1 cellular context compared by ENCODE assay signal in genomic region chr3:77038468-77038927, GRCh38.
TF ChIP-seq lines count a peak whose summit lies in the region.

No MANE protein-coding gene starts in this region.

TF ChIP-seq in HEK293, 187 proteins besides CTCF, POLR2A, EP300 and RAD21 (continued from another document and continues in another):
- TF ChIP-seq ZBTB44 (tag by site-specific recombination; IDR thresholded peaks at IDR 0.05) (no peak), GFI1B (tag by site-specific recombination; IDR thresholded peaks at IDR 0.05) (no peak), ZFP3 (tag by site-specific recombination; IDR thresholded peaks at IDR 0.05; ENCODE audit: low read depth) (no peak), ZNF560 (tag by site-specific recombination; IDR thresholded peaks at IDR 0.05; ENCODE audit: borderline replicate concordance) (no peak), ZNF704 (tag by site-specific recombination; IDR thresholded peaks at IDR 0.05) (no peak), ZNF423 (tag by site-specific recombination; IDR thresholded peaks at IDR 0.05) (no peak), ZNF488 (tag by site-specific recombination; IDR thresholded peaks at IDR 0.05) (no peak), SP3 (tag by site-specific recombination; IDR thresholded peaks at IDR 0.05) (no peak), ZNF747 (tag by site-specific recombination; IDR thresholded peaks at IDR 0.05) (no peak), KLF7 (tag by site-specific recombination; IDR thresholded peaks at IDR 0.05; ENCODE audit: borderline replicate concordance) (no peak), ZNF843 (tag by site-specific recombination; IDR thresholded peaks at IDR 0.05) (no peak), ZBTB11 (tag by site-specific recombination; conservative IDR thresholded peaks at IDR 0.05; ENCODE audit: low read depth) (no peak), KLF10 (tag by site-specific recombination; IDR thresholded peaks at IDR 0.05) (no peak), ZNF24 (tag by site-specific recombination; IDR thresholded peaks at IDR 0.05) (no peak), ZNF449 (tag by site-specific recombination; IDR thresholded peaks at IDR 0.05) (no peak), ZNF292 (tag by site-specific recombination; IDR thresholded peaks at IDR 0.05; ENCODE audit: borderline replicate concordance, low read depth) (no peak), ZEB2 (tag by site-specific recombination; IDR thresholded peaks at IDR 0.05) (peak; percentile 93), ZBTB49 (tag by site-specific recombination; IDR thresholded peaks at IDR 0.05; ENCODE audit: low read depth) (no peak), ZBTB10 (tag by site-specific recombination; IDR thresholded peaks at IDR 0.05) (peak; percentile 65), ZNF366 (tag by site-specific recombination; conservative IDR thresholded peaks at IDR 0.05) (no peak), ZBTB7A (tag by site-specific recombination; IDR thresholded peaks at IDR 0.05; ENCODE audit: low read depth) (no peak), HIC1 (tag by site-specific recombination; IDR thresholded peaks at IDR 0.05) (no peak), ZNF629 (tag by site-specific recombination; IDR thresholded peaks at IDR 0.05) (peak; percentile 20; the same call in 1 of the 2 replicates), ZFP69B (tag by site-specific recombination; IDR thresholded peaks at IDR 0.05) (peak; percentile 87), ZNF157 (tag by site-specific recombination; IDR thresholded peaks at IDR 0.05) (no peak), PATZ1 (tag by site-specific recombination; IDR thresholded peaks at IDR 0.05) (no peak), TRIM28 (IDR thresholded peaks at IDR 0.05; ENCODE audit: borderline replicate concordance, low read length) (no peak), ZNF341 (tag by site-specific recombination; IDR thresholded peaks at IDR 0.05; ENCODE audit: low read depth) (peak; percentile 65), TCF7L2 (IDR thresholded peaks at IDR 0.05; ENCODE audit: borderline replicate concordance, low read depth, low read length) (peak; percentile 94), KLF1 (tag by site-specific recombination; IDR thresholded peaks at IDR 0.05) (no peak), ZNF776 (tag by site-specific recombination; IDR thresholded peaks at IDR 0.05; ENCODE audit: borderline replicate concordance) (no peak), ZNF280D (tag by site-specific recombination; IDR thresholded peaks at IDR 0.05) (no peak), ZNF133 (tag by site-specific recombination; IDR thresholded peaks at IDR 0.05) (no peak), OSR2 (tag by site-specific recombination; IDR thresholded peaks at IDR 0.05) (0 out of 2 replicates have a peak, but pooled peaks have one; percentile 20), ZNF302 (tag by site-specific recombination; IDR thresholded peaks at IDR 0.05; ENCODE audit: low read depth) (no peak), ZBTB20 (tag by site-specific recombination; IDR thresholded peaks at IDR 0.05) (no peak), YY2 (tag by site-specific recombination; IDR thresholded peaks at IDR 0.05) (no peak), PRDM1 (tag by site-specific recombination; IDR thresholded peaks at IDR 0.05) (no peak), ZNF623 (tag by site-specific recombination; IDR thresholded peaks at IDR 0.05) (no peak)
